7 cellular contexts compared by ENCODE assay signal in the genomic region with DNA sequence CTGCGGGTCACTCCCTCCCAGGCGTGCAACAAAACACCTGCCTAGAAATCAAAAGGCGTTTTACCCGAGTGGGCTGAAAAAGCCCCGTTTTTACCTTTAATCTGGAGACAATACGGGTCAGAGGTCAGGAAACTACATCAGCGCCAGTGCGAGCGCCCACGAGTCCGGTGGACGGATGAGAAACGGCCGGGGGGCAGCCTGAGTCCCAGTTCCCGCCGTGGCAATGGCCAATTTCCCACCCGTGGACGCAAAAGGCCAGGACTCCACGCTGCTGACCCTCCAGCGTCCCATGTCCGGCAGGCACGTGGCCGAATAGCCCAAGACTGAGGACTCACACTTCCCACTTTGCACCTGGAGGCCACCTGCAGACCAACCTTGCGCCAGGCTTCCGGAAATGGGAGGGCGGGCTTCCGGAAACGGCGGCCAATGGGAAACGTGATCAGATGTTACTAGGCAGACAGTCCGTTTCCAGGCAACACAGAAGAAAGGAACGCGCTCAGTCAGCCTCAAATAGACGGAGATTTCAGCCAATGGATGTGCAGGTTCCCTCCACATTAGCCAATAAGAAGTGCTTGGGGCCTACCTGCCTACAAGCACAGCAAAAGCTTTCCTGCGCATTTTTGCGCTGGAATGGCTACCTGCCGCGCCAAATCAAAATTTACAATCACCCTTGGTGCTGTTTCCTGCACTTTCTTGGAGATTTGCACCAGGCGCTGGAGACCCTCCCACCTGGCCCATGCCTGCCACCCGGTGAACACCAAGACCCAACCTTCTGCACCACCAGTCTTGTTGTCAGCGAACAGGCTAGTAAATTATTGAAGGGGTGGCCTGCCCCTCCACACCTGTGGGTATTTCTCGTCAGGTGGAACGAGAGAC. TPM values are rescaled to one million over a fixed set of nuclear protein-coding genes. Genes with fewer than 3 reads are reported as not detected.
DNase-seq lines count a peak whose midpoint lies in the region; ATAC-seq, FAIRE-seq and TF ChIP-seq lines count a peak whose summit lies in the region.

No MANE protein-coding gene starts in this region.

- DNase-seq in GM18507 (ENCODE audit: extremely low spot score, insufficient read length, low read depth) (peak; percentile 25), SKM-1 (lab: John Stamatoyannopoulos, UW; ENCODE audit: unreplicated experiment) (peak; percentile 98), amniotic epithelial cell (ENCODE audit: low read depth) (peak; percentile 93), heart right ventricle (peak; percentile 80 to 93), trophoblast cell (peak; percentile 94 to 95), tibial nerve (ENCODE audit: low spot score in 2 of 2) (peak; percentile 55 to 74)

- H2AK5ac ChIP-seq in trophoblast cell (ENCODE audit: low read length): no peak overlapping the region

- H3K36me3 ChIP-seq in HUES48 (ENCODE audit: control insufficient read depth, insufficient read depth, low read length) (peaks cover 43% of the 10 kb centered on the region), heart right ventricle (peaks cover 0 to 42% (median 12%) of the 10 kb centered on the region in 9 donors), trophoblast cell (ENCODE audit: control insufficient read depth in 1 of 2, insufficient read depth in 2 of 2, low read length in 2 of 2) (peaks cover 13 to 24% of the 10 kb centered on the region in 2 experiments), tibial nerve (peaks cover 0 to 62% (median 0%) of the 10 kb centered on the region in 3 donors)

- peak overlapping the region; percentile 73 for H3K27ac ChIP-seq in HUES48 (ENCODE audit: low read depth, low read length)
- H3K27ac ChIP-seq in heart right ventricle: peak overlapping the region in 7 of 10 donors; percentile 27 to 74 (median 42)
- H3K27ac ChIP-seq in trophoblast cell (ENCODE audit: low read depth, low read length): peak overlapping the region; percentile 54
- peak overlapping the region in 1 of 4 donors; percentile 62 for H3K27ac ChIP-seq in tibial nerve

- intact Hi-C loops in heart right ventricle (cut with DNase I): loop anchor here in 2 of 10 donors (2.0 to 5.0 kb wide), 2 partner anchors 46 to 47 kb away; partner anchors contain the start of gene ZFP14 (in 2 of the 2)

- TF ChIP-seq CTCF in heart right ventricle (IDR thresholded peaks at IDR 0.05): peak in 2 of 9 donors; percentile 8 to 28
- peak in 1 of 5 experiments; percentile 42 for TF ChIP-seq CTCF in tibial nerve (IDR thresholded peaks at IDR 0.05)

- H2BK12ac ChIP-seq in trophoblast cell (ENCODE audit: low read length): no peak overlapping the region

- no peak for TF ChIP-seq POLR2A in tibial nerve (IDR thresholded peaks at IDR 0.05)

- WGBS in heart right ventricle, 2 donors: 0 to 1% methylated on average over 43 of the region's 43 CpGs
- WGBS in trophoblast cell (ENCODE audit: extremely low coverage, insufficient coverage, insufficient read length): no CpG with 5 or more reads among the region's 43 CpGs
- WGBS in tibial nerve, 2 donors: 0 to 2% methylated on average over 43 of the region's 43 CpGs

- peak overlapping the region; percentile 55 for H3K18ac ChIP-seq in trophoblast cell (ENCODE audit: low read length)

- peak; percentile 25 to 39 for TF ChIP-seq EP300 in tibial nerve (IDR thresholded peaks at IDR 0.05)

- peaks cover 4% of the 10 kb centered on the region for H3K79me1 ChIP-seq in trophoblast cell (ENCODE audit: low read length)

- H3K9me3 ChIP-seq in HUES48 (ENCODE audit: control insufficient read depth, insufficient read depth, low read length): no peaks in the 10 kb centered on the region
- H3K9me3 ChIP-seq in heart right ventricle: peaks cover 0 to 63% (median 0%) of the 10 kb centered on the region in 11 donors
- no peaks in the 10 kb centered on the region for H3K9me3 ChIP-seq in trophoblast cell (ENCODE audit: insufficient read depth, low read depth, low read length)
- H3K9me3 ChIP-seq in tibial nerve: peaks cover 0 to 78% (median 0%) of the 10 kb centered on the region in 4 donors

- peak overlapping the region; percentile 95 for H3K4me2 ChIP-seq in trophoblast cell (ENCODE audit: low read length)

- peak overlapping the region; percentile 80 for H3K14ac ChIP-seq in trophoblast cell (ENCODE audit: low read length)

- peak overlapping the region; percentile 88 for H4K8ac ChIP-seq in trophoblast cell (ENCODE audit: low read depth, low read length)

- H3K4me1 ChIP-seq in HUES48 (ENCODE audit: control insufficient read depth, insufficient read depth, low read length) (0 out of 2 replicates have a peak, but pooled peaks cover 3% of the 10 kb centered on the region), heart right ventricle (peaks cover 0 to 20% (median 10%) of the 10 kb centered on the region in 9 donors), trophoblast cell (ENCODE audit: control insufficient read depth in 1 of 2, insufficient read depth in 2 of 2, low read length in 2 of 2) (peaks cover 6 to 7% of the 10 kb centered on the region in 2 experiments), tibial nerve (peaks cover 0 to 18% (median 3%) of the 10 kb centered on the region in 4 donors)

- ATAC-seq in heart right ventricle: peak; percentile 97 to 100 (median 100)

- peak overlapping the region; percentile 90 for H2AFZ ChIP-seq in trophoblast cell (ENCODE audit: insufficient read depth, low read length, poor library complexity)

- H3K79me2 ChIP-seq in trophoblast cell (ENCODE audit: control insufficient read depth, insufficient read depth, low read length, poor library complexity): peaks cover 7% of the 10 kb centered on the region

- H4K12ac ChIP-seq in trophoblast cell (ENCODE audit: low read depth, low read length): peak overlapping the region; percentile 88

- FAIRE-seq in GM18507 (lab: Jason Lieb, UNC): peak; percentile 52

- H4K91ac ChIP-seq in trophoblast cell (ENCODE audit: low read depth, low read length): peak overlapping the region; percentile 63

- peak overlapping the region; percentile 96 for H3K9ac ChIP-seq in HUES48 (ENCODE audit: low read depth, low read length)
- H3K9ac ChIP-seq in trophoblast cell (ENCODE audit: low read length): peak overlapping the region; percentile 92

- H3K4me3 ChIP-seq in HUES48 (ENCODE audit: low read depth, low read length) (peak overlapping the region; percentile 93), heart right ventricle (peak overlapping the region; percentile 42 to 92 (median 80)), trophoblast cell (ENCODE audit: low read depth, low read length) (peak overlapping the region; percentile 100), tibial nerve (peak overlapping the region; percentile 55 to 73 (median 64))

- H3K27me3 ChIP-seq in HUES48 (ENCODE audit: control insufficient read depth, insufficient read depth, low read length) (no peaks in the 10 kb centered on the region), heart right ventricle (no peaks in the 10 kb centered on the region), trophoblast cell (ENCODE audit: insufficient read depth, low read length) (no peaks in the 10 kb centered on the region), tibial nerve (no peaks in the 10 kb centered on the region)

- H2BK5ac ChIP-seq in trophoblast cell (ENCODE audit: low read depth, low read length, poor library complexity): peak overlapping the region; percentile 8

- peak overlapping the region; percentile 42 for H3K4ac ChIP-seq in trophoblast cell (ENCODE audit: low read depth, low read length)

- H2BK120ac ChIP-seq in trophoblast cell (ENCODE audit: insufficient read depth, low read length, poor library complexity): peak overlapping the region; percentile 23

- H3K23ac ChIP-seq in trophoblast cell (ENCODE audit: low read length): no peak overlapping the region

RNA-seq across cellular contexts. Expression of gene ZFP14, which starts 47.4 kb away (rescaled TPM):
- 1 to 10 TPM; 1.0 to 4.0 (median 2.5) TPM for total RNA-seq in heart right ventricle
- polyA plus RNA-seq in heart right ventricle: 1 to 10 TPM in 1 of 2 donors, under 1 TPM in 1; 0.62 to 2.2 TPM
- polyA plus RNA-seq in trophoblast cell (2013): 2.2 TPM in 2 replicates
- total RNA-seq in tibial nerve: 10 to 100 TPM in 2 of 4 donors, 1 to 10 TPM in 2; 5.7 to 15.3 (median 9.3) TPM

Comparison
In these comparisons a context has a peak if more than half of its experiments do, and no peak if none do; other contexts are left out.
1. DNase-seq: peak in every context shown above with its lines; median percentile 98 in SKM-1; 94 in trophoblast cell; 93 in amniotic epithelial cell; 86 in heart right ventricle; 64 in tibial nerve; 25 in GM18507.